In genomic region chr12:111248981-111249380, GRCh38 we compare ENCODE assay signal across 28 cellular contexts.
DNase-seq lines count a peak whose midpoint lies in the region; ATAC-seq, FAIRE-seq and TF ChIP-seq lines count a peak whose summit lies in the region.
"Had no signal": no experiment of that assay in that cellular context is flagged by ENCODE, and none has a peak within 500 bp of the region (broad histone marks: within the 10 kb centered on the region; RNA-seq: fewer than 3 reads in every experiment).

No MANE protein-coding gene starts in this region.

- no TSS peak for BruUV-seq in HepG2 (replicated peaks; lab: Mats Ljungman, UMichigan)

- CTCF ChIA-PET in HepG2 (lab: Yijun Ruan, JAX; ENCODE audit: low intra/inter-chr PET ratio, low total read pairs), result no interaction called here
- CTCF ChIA-PET in WTC11 (lab: Charles Lee), result interaction anchor here (0.8 kb wide), 1 partner anchor 361 kb away, joined by 3 read pairs; no protein-coding TSS in a partner anchor

- POLR2A ChIA-PET in HepG2 (lab: Yijun Ruan, JAX) (no interaction called here), WTC11 (lab: Charles Lee) (no interaction called here)

- 11% methylated on average over 7 of the region's 10 CpGs for WGBS in HepG2 (ENCODE audit: low lambda C conversion rate)
- 75% methylated on average over 3 of the region's 10 CpGs for WGBS in right lobe of liver (ENCODE audit: insufficient coverage, low coverage, low lambda C conversion rate, missing lambda C conversion rate)

- DNase-seq in HepG2 (ENCODE audit: low spot score), result no peak
- DNase-seq in right lobe of liver, result no peak
- DNase-seq in NCI-H69 (lab: John Stamatoyannopoulos, UW), result peak; percentile 54
- peak; percentile 3 to 58 for DNase-seq in cardiac fibroblast (ENCODE audit: low read depth in 2 of 2)
- DNase-seq in WTC11 (ENCODE audit: low spot score), result no peak
- no peak for DNase-seq in T1000 (lab: John Stamatoyannopoulos, UW)
- no peak for DNase-seq in cerebellar nuclear complex (lab: John Stamatoyannopoulos, UW)
- DNase-seq: activated CD4-positive, alpha-beta T cell treated with anti-CD3 and anti-CD28 coated beads, Interleukin-2, amount 50 U/mL, for 1 hour; activated CD8-positive, alpha-beta memory T cell treated with anti-CD3 and anti-CD28 coated beads, Interleukin-2, amount 50 U/mL, for 4 hours; activated effector memory CD4-positive, alpha-beta T cell treated with Interleukin-2 at 50 U/mL for 16 hours; C1 segment of cervical spinal cord; Karpas-422; kidney; NCI-H1092 treated with DMSO at 0.1 percent for 48 hours; NCI-H2107; NCI-H524 treated with DMSO at 0.1 percent for 48 hours; stimulated activated CD4-positive, alpha-beta T cell treated with anti-CD3 and anti-CD28 coated beads, Interleukin-2, amount 100 ng/mL, for 48 hours; stimulated activated naive CD8-positive, alpha-beta T cell treated with anti-CD3 and anti-CD28 coated beads, Interleukin-15, Interleukin-2, amounts not matched to agents 100 U/mL and 50 U/mL, for 24 hours; T-cell had no signal

- H3K27me3 ChIP-seq in HepG2 (ENCODE audit: control insufficient read depth in 1 of 2, insufficient read depth in 2 of 2, low read length in 2 of 2) (peaks cover 3 to 44% of the 10 kb centered on the region in 2 experiments; a peak in 4 of 5 replicates), right lobe of liver (no peaks in the 10 kb centered on the region)
- H3K27me3 ChIP-seq: tibial nerve had no signal

- no peak for TF ChIP-seq POLR2A in HepG2 (IDR thresholded peaks at IDR 0.05; ENCODE audit: insufficient read depth in 1 of 2, low read depth in 2 of 2, low read length in 2 of 2)
- TF ChIP-seq POLR2A in right lobe of liver (IDR thresholded peaks at IDR 0.05), result no peak
- no peak for TF ChIP-seq POLR2A in GM18505 (IDR thresholded peaks at IDR 0.05; ENCODE audit: borderline replicate concordance, extremely low read depth, insufficient read depth, insufficient read length)

- peaks cover 5% of the 10 kb centered on the region; the same call in 1 of the 2 replicates for H3K36me3 Mint-ChIP-seq in WTC11
- H3K36me3 Mint-ChIP-seq: T-cell had no signal

- in situ Hi-C loops in HepG2 (cut with HindIII; ENCODE audit: extremely low pct_ligation_motif_present, low pct_unique_long_range_greater_than_20kb), result no loop called here

- no peak overlapping the region for H3K4me2 ChIP-seq in HepG2 (ENCODE audit: low read depth, low read length)
- H3K4me2 ChIP-seq: GM23338, smooth muscle cell had no signal

- no peaks in the 10 kb centered on the region for H3K4me1 Mint-ChIP-seq in WTC11
- H3K4me1 Mint-ChIP-seq: T-cell had no signal

- H3K9ac ChIP-seq in HepG2 (ENCODE audit: insufficient read depth, low read depth, low read length), result no peak overlapping the region

- H3K79me2 ChIP-seq in HepG2 (ENCODE audit: insufficient read depth, low read length), result no peaks in the 10 kb centered on the region

- H3K4me3 Mint-ChIP-seq in WTC11, result no peak overlapping the region
- H3K4me3 Mint-ChIP-seq: GM23338, T-cell had no signal

- no peak for TF ChIP-seq EP300 in HepG2 (IDR thresholded peaks at IDR 0.05; ENCODE audit: low read depth in 2 of 2, low read length in 2 of 2)
- TF ChIP-seq EP300 in HepG2 (CRISPR knock-in tag; IDR thresholded peaks at IDR 0.05; ENCODE audit: borderline replicate concordance), result no peak

- H3K9me3 ChIP-seq in HepG2 (ENCODE audit: low read length) (no peaks in the 10 kb centered on the region), right lobe of liver (no peaks in the 10 kb centered on the region)

- H3K27ac ChIP-seq in HepG2 (ENCODE audit: extremely low read length, insufficient read depth, low read length), result no peak overlapping the region
- H3K27ac ChIP-seq in right lobe of liver, result no peak overlapping the region
- H3K27ac ChIP-seq: gastroesophageal sphincter, lower lobe of right lung, tibial nerve had no signal

- H4K20me1 ChIP-seq in HepG2 (ENCODE audit: insufficient read depth, low read length), result no peaks in the 10 kb centered on the region

- no peak overlapping the region for H2AFZ ChIP-seq in HepG2 (ENCODE audit: low read length)
- H2AFZ ChIP-seq: GM23338 had no signal

- H3K27me3 Mint-ChIP-seq in WTC11 (ENCODE audit: low read depth), result 0 out of 2 replicates have a peak, but pooled peaks cover 7% of the 10 kb centered on the region

- intact Hi-C loops in HepG2 (cut with micrococcal nuclease; ENCODE audit: unreplicated experiment) (no loop called here), right lobe of liver (cut with DNase I) (no loop called here)

- no peak for TF ChIP-seq RAD21 in HepG2 (CRISPR knock-in tag; IDR thresholded peaks at IDR 0.05)

- H3K4me1 ChIP-seq in HepG2 (ENCODE audit: insufficient read depth, low read length) (no peaks in the 10 kb centered on the region), right lobe of liver (peaks cover 0 to 12% (median 2%) of the 10 kb centered on the region in 4 donors)
- H3K4me1 ChIP-seq: gastroesophageal sphincter, lower lobe of right lung, tibial nerve had no signal

- H3K36me3 ChIP-seq in HepG2 (replicated peaks in 1 of 2; ENCODE audit: control insufficient read depth in 1 of 2, insufficient read depth in 2 of 2, low read length in 2 of 2) (no peaks in the 10 kb centered on the region), right lobe of liver (no peaks in the 10 kb centered on the region)
- H3K36me3 ChIP-seq: gastroesophageal sphincter, lower lobe of right lung, tibial nerve had no signal

- H3K4me3 ChIP-seq in HepG2 (replicated peaks in 1 of 3; ENCODE audit: insufficient read depth in 1 of 3, low read depth in 2 of 3, low read length in 3 of 3) (no peak overlapping the region), right lobe of liver (no peak overlapping the region), cardiac fibroblast (replicated peaks in 1 of 2; ENCODE audit: low read depth in 2 of 2, low read length in 2 of 2) (no peak overlapping the region)
- H3K4me3 ChIP-seq: gastroesophageal sphincter, GM23338, lower lobe of right lung, smooth muscle cell, tibial nerve had no signal

- peaks cover 10% of the 10 kb centered on the region for H3K9me3 Mint-ChIP-seq in WTC11

- FAIRE-seq in HepG2 (lab: Jason Lieb, UNC), result no peak
- FAIRE-seq: A204.1, HTR-8/SVneo, kidney had no signal

- no peak overlapping the region for H3K27ac Mint-ChIP-seq in WTC11
- H3K27ac Mint-ChIP-seq: GM23338, T-cell had no signal

- TF ChIP-seq CTCF in HepG2 (CRISPR knock-in tag; IDR thresholded peaks at IDR 0.05) (no peak), right lobe of liver (IDR thresholded peaks at IDR 0.05) (no peak), cardiac fibroblast (IDR thresholded peaks at IDR 0.05; ENCODE audit: low read depth, low read length) (no peak), WTC11 (IDR thresholded peaks at IDR 0.05) (no peak)

- ATAC-seq in HepG2 (no peak), right lobe of liver (no peak), WTC11 (no peak), GM18505 (IDR thresholded peaks at IDR 0.05; ENCODE audit: unreplicated experiment) (no peak)
- ATAC-seq: gastroesophageal sphincter; GM23338; Right ventricle myocardium inferior; stimulated activated naive CD8-positive, alpha-beta T cell treated with anti-CD3 and anti-CD28 coated beads, Interleukin-15, Interleukin-2, amounts not matched to agents 100 U/mL and 50 U/mL, for 24 hours; T-cell had no signal

TF ChIP-seq in HepG2, 621 proteins besides CTCF, POLR2A, EP300 and RAD21:
- no peak for TF ChIP-seq ZNF292 (CRISPR knock-in tag; IDR thresholded peaks at IDR 0.05; ENCODE audit: borderline replicate concordance, low read depth)
- peak; percentile 37; the same call in 1 of the 2 replicates for TF ChIP-seq ZNF768 (CRISPR knock-in tag; IDR thresholded peaks at IDR 0.05)
TF ChIP-seq in HepG2: peak in this region for 1.

TF ChIP-seq in WTC11, 78 proteins besides CTCF, POLR2A, EP300 and RAD21 (continues in another document):
- no peak for TF ChIP-seq ZNF263 (CRISPR knock-in tag; IDR thresholded peaks at IDR 0.05; ENCODE audit: low read depth)
- no peak for TF ChIP-seq GRHL2 (CRISPR knock-in tag; IDR thresholded peaks at IDR 0.05; ENCODE audit: insufficient replicate concordance, severe bottlenecking)
- TF ChIP-seq, protein P1, sequence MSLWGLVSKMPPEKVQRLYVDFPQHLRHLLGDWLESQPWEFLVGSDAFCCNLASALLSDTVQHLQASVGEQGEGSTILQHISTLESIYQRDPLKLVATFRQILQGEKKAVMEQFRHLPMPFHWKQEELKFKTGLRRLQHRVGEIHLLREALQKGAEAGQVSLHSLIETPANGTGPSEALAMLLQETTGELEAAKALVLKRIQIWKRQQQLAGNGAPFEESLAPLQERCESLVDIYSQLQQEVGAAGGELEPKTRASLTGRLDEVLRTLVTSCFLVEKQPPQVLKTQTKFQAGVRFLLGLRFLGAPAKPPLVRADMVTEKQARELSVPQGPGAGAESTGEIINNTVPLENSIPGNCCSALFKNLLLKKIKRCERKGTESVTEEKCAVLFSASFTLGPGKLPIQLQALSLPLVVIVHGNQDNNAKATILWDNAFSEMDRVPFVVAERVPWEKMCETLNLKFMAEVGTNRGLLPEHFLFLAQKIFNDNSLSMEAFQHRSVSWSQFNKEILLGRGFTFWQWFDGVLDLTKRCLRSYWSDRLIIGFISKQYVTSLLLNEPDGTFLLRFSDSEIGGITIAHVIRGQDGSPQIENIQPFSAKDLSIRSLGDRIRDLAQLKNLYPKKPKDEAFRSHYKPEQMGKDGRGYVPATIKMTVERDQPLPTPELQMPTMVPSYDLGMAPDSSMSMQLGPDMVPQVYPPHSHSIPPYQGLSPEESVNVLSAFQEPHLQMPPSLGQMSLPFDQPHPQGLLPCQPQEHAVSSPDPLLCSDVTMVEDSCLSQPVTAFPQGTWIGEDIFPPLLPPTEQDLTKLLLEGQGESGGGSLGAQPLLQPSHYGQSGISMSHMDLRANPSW (CRISPR knock-in tag; conservative IDR thresholded peaks at IDR 0.05; ENCODE audit: low read depth), result no peak
- TF ChIP-seq FOXP4 (CRISPR knock-in tag; IDR thresholded peaks at IDR 0.05), result no peak
- TF ChIP-seq ZNF423 (CRISPR knock-in tag; IDR thresholded peaks at IDR 0.05), result no peak
- TF ChIP-seq SOX15 (CRISPR knock-in tag; IDR thresholded peaks at IDR 0.05), result no peak

Comparison
In these comparisons a context has a peak if more than half of its experiments do, and no peak if none do; other contexts are left out.
1. DNase-seq: peak in NCI-H69 (single experiment) and cardiac fibroblast (2 of 2); none in HepG2 (single experiment), right lobe of liver (0 of 3), WTC11 (single experiment), T1000 (single experiment) and cerebellar nuclear complex (0 of 2).